Comparison of ENCODE assay signal across 17 cellular contexts in genomic region chr2:127586746-127587295, GRCh38. TPM values are rescaled to one million over a fixed set of nuclear protein-coding genes. Genes with fewer than 3 reads are reported as not detected.
DNase-seq lines count a peak whose midpoint lies in the region; ATAC-seq and TF ChIP-seq lines count a peak whose summit lies in the region.
"Had no signal": no experiment of that assay in that cellular context is flagged by ENCODE, and none has a peak within 500 bp of the region (broad histone marks: within the 10 kb centered on the region; RNA-seq: fewer than 3 reads in every experiment).

No MANE protein-coding gene starts in this region.

- ATAC-seq in HG03354 (IDR thresholded peaks at IDR 0.05; ENCODE audit: poor library complexity, severe bottlenecking, unreplicated experiment): no peak

- H3K27ac Mint-ChIP-seq in activated T-cell treated with anti-CD3 and anti-CD28 coated beads, Interleukin-2, amount 50 U/mL, for 24 hours: no peak overlapping the region
- H3K27ac Mint-ChIP-seq in endodermal cell: no peak overlapping the region

- H3K4me3 ChIP-seq in endodermal cell (ENCODE audit: low read length) (no peak overlapping the region), stomach (no peak overlapping the region)

- H3K4me1 ChIP-seq in endodermal cell (ENCODE audit: control insufficient read depth, insufficient read depth, low read length): peaks cover 3% of the 10 kb centered on the region
- no peaks in the 10 kb centered on the region for H3K4me1 ChIP-seq in stomach

- no peak overlapping the region for H3K4me3 Mint-ChIP-seq in activated T-cell treated with anti-CD3 and anti-CD28 coated beads, Interleukin-2, amount 50 U/mL, for 24 hours
- no peak overlapping the region for H3K4me3 Mint-ChIP-seq in endodermal cell

- 92 to 97% methylated on average over 4 of the region's 4 CpGs for WGBS in endodermal cell (ENCODE audit: insufficient coverage in 1 of 2, insufficient read length in 1 of 2), 2 experiments
- 67 to 90% (median 80%) methylated on average over 4 of the region's 4 CpGs for WGBS in stomach, 5 donors

- H3K4me1 Mint-ChIP-seq in activated T-cell treated with anti-CD3 and anti-CD28 coated beads, Interleukin-2, amount 50 U/mL, for 24 hours (ENCODE audit: low read depth): no peaks in the 10 kb centered on the region
- peaks cover 10% of the 10 kb centered on the region for H3K4me1 Mint-ChIP-seq in endodermal cell

- intact Hi-C loops in stomach (cut with DNase I; ENCODE audit: low total_unique reads): no loop called here

- H3K36me3 Mint-ChIP-seq in activated T-cell treated with anti-CD3 and anti-CD28 coated beads, Interleukin-2, amount 50 U/mL, for 24 hours (ENCODE audit: low read depth): no peaks in the 10 kb centered on the region
- H3K36me3 Mint-ChIP-seq in endodermal cell (ENCODE audit: low read depth): no peaks in the 10 kb centered on the region

- H3K27ac ChIP-seq in KOPT-K1 (ENCODE audit: low read depth, low read length, poor library complexity, severe bottlenecking) (peak overlapping the region; percentile 80), endodermal cell (ENCODE audit: low read depth, low read length) (no peak overlapping the region), stomach (no peak overlapping the region)
- H3K27ac ChIP-seq: KMS-11 had no signal

- no peaks in the 10 kb centered on the region for H3K9me3 Mint-ChIP-seq in activated T-cell treated with anti-CD3 and anti-CD28 coated beads, Interleukin-2, amount 50 U/mL, for 24 hours
- no peaks in the 10 kb centered on the region for H3K9me3 Mint-ChIP-seq in endodermal cell

- H3K9me3 ChIP-seq in KOPT-K1 (ENCODE audit: insufficient read depth, low read length, poor library complexity, severe bottlenecking) (no peaks in the 10 kb centered on the region), endodermal cell (ENCODE audit: control insufficient read depth, low read length) (no peaks in the 10 kb centered on the region), stomach (no peaks in the 10 kb centered on the region)

- peaks cover 9% of the 10 kb centered on the region for H3K36me3 ChIP-seq in KOPT-K1 (ENCODE audit: insufficient read depth, low read length)
- H3K36me3 ChIP-seq in endodermal cell (ENCODE audit: control insufficient read depth, insufficient read depth, low read length): no peaks in the 10 kb centered on the region
- no peaks in the 10 kb centered on the region for H3K36me3 ChIP-seq in stomach

- peak; percentile 8 for DNase-seq in activated T-cell treated with anti-CD3 and anti-CD28 coated beads, Interleukin-2, amount 50 U/mL, for 24 hours
- DNase-seq in activated T-cell treated with anti-CD3 and anti-CD28 coated beads for 4 hours (no peak), endodermal cell (peak; percentile 32), stomach (peak; percentile 9), SIG-M5 (lab: John Stamatoyannopoulos, UW) (no peak), NCI-H69 (lab: John Stamatoyannopoulos, UW) (no peak)
- DNase-seq: C1 segment of cervical spinal cord, NCI-H1092, NCI-H146, NCI-H2081, NCI-H510A, NCI-H82 had no signal

- H3K9ac ChIP-seq in endodermal cell (ENCODE audit: extremely low read depth, low read length, poor library complexity, severe bottlenecking): no peak overlapping the region
- H3K9ac ChIP-seq: KMS-11 had no signal

- TF ChIP-seq POLR2A in stomach (IDR thresholded peaks at IDR 0.05): no peak

- TF ChIP-seq CTCF in endodermal cell (conservative IDR thresholded peaks at IDR 0.05) (no peak), stomach (IDR thresholded peaks at IDR 0.05) (no peak)

- H3K27me3 ChIP-seq in endodermal cell (ENCODE audit: control insufficient read depth, insufficient read depth, low read length, poor library complexity, severe bottlenecking) (no peaks in the 10 kb centered on the region), stomach (no peaks in the 10 kb centered on the region)

- TF ChIP-seq EP300 in stomach (IDR thresholded peaks at IDR 0.05): no peak

- H3K27me3 Mint-ChIP-seq in activated T-cell treated with anti-CD3 and anti-CD28 coated beads, Interleukin-2, amount 50 U/mL, for 24 hours: peaks cover 4% of the 10 kb centered on the region
- H3K27me3 Mint-ChIP-seq in endodermal cell (ENCODE audit: insufficient read depth): peaks cover 2% of the 10 kb centered on the region

RNA-seq across cellular contexts. Expression of gene MYO7B, which starts 51.3 kb away (rescaled TPM):
- under 1 TPM in 1 of 2 donors, not detected in 1; 0.11 TPM for total RNA-seq in endodermal cell
- polyA plus RNA-seq in endodermal cell (2013, experiment 1 of 2): not detected
- not detected for polyA plus RNA-seq in endodermal cell (2013, experiment 2 of 2)
- total RNA-seq in stomach: 100 to 1,000 TPM in 1 of 5 donors, 1 to 10 TPM in 1, under 1 TPM in 1, not detected in 2; under 0.01 to 155 (median 2.8) TPM
- polyA plus RNA-seq in stomach: under 1 TPM; 0.31 to 0.50 (median 0.46) TPM
- total RNA-seq: MCF 10A had no signal

RNA-seq across cellular contexts. Expression of gene GPR17, which starts 59.1 kb away (rescaled TPM):
- total RNA-seq in endodermal cell: under 1 TPM in 1 of 2 donors, not detected in 1; 0.24 TPM
- 5.0 TPM for polyA plus RNA-seq in endodermal cell (2013, experiment 1 of 2)
- polyA plus RNA-seq in endodermal cell (2013, experiment 2 of 2): 4.8 TPM
- not detected for total RNA-seq in stomach
- polyA plus RNA-seq in stomach: under 1 TPM; 0.19 to 0.61 (median 0.25) TPM
- total RNA-seq: H4, MCF 10A had no signal

Comparison
In these comparisons a context has a peak if more than half of its experiments do, and no peak if none do; other contexts are left out.
1. DNase-seq: peak in activated T-cell treated with anti-CD3 and anti-CD28 coated beads, Interleukin-2, amount 50 U/mL, for 24 hours (single experiment), endodermal cell (single experiment) and stomach (single experiment); none in activated T-cell treated with anti-CD3 and anti-CD28 coated beads for 4 hours (single experiment), SIG-M5 (single experiment) and NCI-H69 (single experiment).